In genomic region chr7:67387851-67388250, GRCh38 we compare ENCODE assay signal across 18 cellular contexts.
"Had no signal": no experiment of that assay in that cellular context is flagged by ENCODE, and none has a peak within 500 bp of the region (broad histone marks: within the 10 kb centered on the region; RNA-seq: fewer than 3 reads in every experiment).

No MANE protein-coding gene starts in this region.

- H3K4me1 Mint-ChIP-seq: memory B cell; natural killer cell; stimulated activated memory B cell treated with anti-CD40 and anti-IgM and Interleukin-4, amounts not matched to agents 10 μg/mL and 1 μg/mL and 100 μg/mL, for 72 hours had no signal

- H3K27ac Mint-ChIP-seq: memory B cell; mesothelial cell of epicardium; natural killer cell; stimulated activated memory B cell treated with anti-CD40 and anti-IgM and Interleukin-4, amounts not matched to agents 10 μg/mL and 1 μg/mL and 100 μg/mL, for 72 hours; stimulated activated naive CD8-positive, alpha-beta T cell treated with anti-CD3 and anti-CD28 coated beads, Interleukin-15, Interleukin-2, amounts not matched to agents 100 ng/mL and 50 ng/mL, for 24 hours had no signal

- H3K4me3 Mint-ChIP-seq: memory B cell; mesothelial cell of epicardium; natural killer cell; neural crest cell; stimulated activated memory B cell treated with anti-CD40 and anti-IgM and Interleukin-4, amounts not matched to agents 10 μg/mL and 1 μg/mL and 100 μg/mL, for 72 hours; stimulated activated naive CD8-positive, alpha-beta T cell treated with anti-CD3 and anti-CD28 coated beads, Interleukin-15, Interleukin-2, amounts not matched to agents 100 ng/mL and 50 ng/mL, for 24 hours had no signal

- H3K9me3 Mint-ChIP-seq: memory B cell; mesothelial cell of epicardium; natural killer cell; stimulated activated memory B cell treated with anti-CD40 and anti-IgM and Interleukin-4, amounts not matched to agents 10 μg/mL and 1 μg/mL and 100 μg/mL, for 72 hours; stimulated activated naive CD8-positive, alpha-beta T cell treated with anti-CD3 and anti-CD28 coated beads, Interleukin-15, Interleukin-2, amounts not matched to agents 100 ng/mL and 50 ng/mL, for 24 hours had no signal

- DNase-seq: dorsolateral prefrontal cortex; effector CD8-positive, alpha-beta T cell; heart right ventricle; hypothalamus; islet precursor cell; lower lobe of right lung; natural killer cell; spleen; stimulated activated CD4-positive, alpha-beta T cell treated with anti-CD3 and anti-CD28 coated beads, Interleukin-15, amount 100 ng/mL, for 24 hours; stimulated activated CD4-positive, alpha-beta T cell treated with anti-CD3 and anti-CD28 coated beads, Interleukin-1b, Interleukin-23, amount 100 ng/mL, for 48 hours; stimulated activated CD4-positive, alpha-beta T cell treated with anti-CD3 and anti-CD28 coated beads, Interleukin-4, amount 100 ng/mL, for 24 hours; tibial artery; upper lobe of left lung had no signal

- H3K36me3 Mint-ChIP-seq: memory B cell; mesothelial cell of epicardium; natural killer cell; stimulated activated memory B cell treated with anti-CD40 and anti-IgM and Interleukin-4, amounts not matched to agents 10 μg/mL and 1 μg/mL and 100 μg/mL, for 72 hours had no signal
